1 cellular context compared by ENCODE assay signal in genomic region chr16:77807-78443, GRCh38.
TF ChIP-seq lines count a peak whose summit lies in the region.

Gene MPG, plus strand, starts transcription at chr16:78225. Its CDS starts 85 bp downstream, at chr16:78310.

TF ChIP-seq in K562, 482 proteins besides CTCF, POLR2A, EP300 and RAD21 (continued from another document and continues in another):
- TF ChIP-seq FOXJ3 (CRISPR knock-in tag; IDR thresholded peaks at IDR 0.05) = no peak
- TF ChIP-seq ZNF197 (CRISPR knock-in tag; IDR thresholded peaks at IDR 0.05; ENCODE audit: low read depth) = no peak
- no peak; the same call in 1 of the 2 replicates for TF ChIP-seq ETV5 (CRISPR knock-in tag; IDR thresholded peaks at IDR 0.05; ENCODE audit: low read depth)
- no peak for TF ChIP-seq MCM5 (IDR thresholded peaks at IDR 0.05; ENCODE audit: low read depth)
- no peak for TF ChIP-seq THRB (CRISPR knock-in tag; conservative IDR thresholded peaks at IDR 0.05)
- TF ChIP-seq ARHGAP35 (IDR thresholded peaks at IDR 0.05; ENCODE audit: partially characterized antibody) = no peak
- TF ChIP-seq NCOR1 (IDR thresholded peaks at IDR 0.05) = no peak
- TF ChIP-seq ATF2 (CRISPR knock-in tag; IDR thresholded peaks at IDR 0.05) = no peak
- no peak for TF ChIP-seq C11orf30 (IDR thresholded peaks at IDR 0.05; ENCODE audit: low read depth)
- no peak for TF ChIP-seq TGIF2 (CRISPR knock-in tag; IDR thresholded peaks at IDR 0.05)
- no peak for TF ChIP-seq FOXA3 (CRISPR knock-in tag; conservative IDR thresholded peaks at IDR 0.05 in 1 of 2, IDR thresholded peaks at IDR 0.05 in 1 of 2)
- TF ChIP-seq CHD2 (IDR thresholded peaks at IDR 0.05; ENCODE audit: low read depth, low read length) = no peak
- no peak for TF ChIP-seq RBM22 (IDR thresholded peaks at IDR 0.05; ENCODE audit: low read depth, low read length, poor library complexity, severe bottlenecking)
- TF ChIP-seq PBX2 (CRISPR knock-in tag; IDR thresholded peaks at IDR 0.05; ENCODE audit: low read depth) = no peak
- TF ChIP-seq PBX2 (tag; conservative IDR thresholded peaks at IDR 0.05; ENCODE audit: low read depth) = no peak
- no peak for TF ChIP-seq BHLHE40 (IDR thresholded peaks at IDR 0.05; ENCODE audit: low read length)
- TF ChIP-seq YBX1 (IDR thresholded peaks at IDR 0.05) = no peak
- no peak for TF ChIP-seq ZNF696 (CRISPR knock-in tag; conservative IDR thresholded peaks at IDR 0.05)
- no peak for TF ChIP-seq ARID3A (IDR thresholded peaks at IDR 0.05; ENCODE audit: borderline replicate concordance, low read depth, low read length)
- no peak for TF ChIP-seq ZMIZ1 (IDR thresholded peaks at IDR 0.05; ENCODE audit: low read depth in 2 of 2, low read length in 2 of 2)
- TF ChIP-seq STAT6 (CRISPR knock-in tag; IDR thresholded peaks at IDR 0.05) = no peak
- no peak for TF ChIP-seq TCF3 (CRISPR knock-in tag; IDR thresholded peaks at IDR 0.05)
- TF ChIP-seq CGGBP1 (CRISPR knock-in tag; IDR thresholded peaks at IDR 0.05) = no peak
- no peak for TF ChIP-seq ZNF707 (CRISPR knock-in tag; conservative IDR thresholded peaks at IDR 0.05)
- TF ChIP-seq MBD1 (CRISPR knock-in tag; IDR thresholded peaks at IDR 0.05) = no peak
- TF ChIP-seq ZNF780A (CRISPR knock-in tag; IDR thresholded peaks at IDR 0.05) = no peak
- TF ChIP-seq VEZF1 (CRISPR knock-in tag; IDR thresholded peaks at IDR 0.05) = peak; percentile 98
- no peak for TF ChIP-seq ZC3H8 (IDR thresholded peaks at IDR 0.05)
- TF ChIP-seq SLC30A9 (CRISPR knock-in tag; IDR thresholded peaks at IDR 0.05) = no peak
- TF ChIP-seq CBFA2T3 (IDR thresholded peaks at IDR 0.05) = no peak
- TF ChIP-seq MTA2 (IDR thresholded peaks at IDR 0.05; ENCODE audit: low read depth) = no peak
- no peak for TF ChIP-seq EZH2 (IDR thresholded peaks at IDR 0.05; ENCODE audit: borderline replicate concordance, low read depth, low read length)
- TF ChIP-seq TOE1 (IDR thresholded peaks at IDR 0.05; ENCODE audit: borderline replicate concordance) = no peak
- no peak for TF ChIP-seq TOE1 (CRISPR knock-in tag; IDR thresholded peaks at IDR 0.05; ENCODE audit: borderline replicate concordance, low read depth)
- TF ChIP-seq ZNF551 (CRISPR knock-in tag; IDR thresholded peaks at IDR 0.05) = no peak
- no peak for TF ChIP-seq HDAC8 (tag; IDR thresholded peaks at IDR 0.05)
- TF ChIP-seq ZNF175 (CRISPR knock-in tag; IDR thresholded peaks at IDR 0.05; ENCODE audit: low read depth) = no peak
- TF ChIP-seq GABPA (tag; conservative IDR thresholded peaks at IDR 0.05; ENCODE audit: low read depth) = peak; percentile 66
- TF ChIP-seq HDAC6 (IDR thresholded peaks at IDR 0.05; ENCODE audit: low read depth, low read length) = no peak
- no peak for TF ChIP-seq HSF4 (CRISPR knock-in tag; IDR thresholded peaks at IDR 0.05; ENCODE audit: borderline replicate concordance)
- no peak for TF ChIP-seq HNRNPUL1 (IDR thresholded peaks at IDR 0.05; ENCODE audit: low read length)
- TF ChIP-seq HNRNPL (IDR thresholded peaks at IDR 0.05; ENCODE audit: low read depth, low read length) = no peak
- no peak for TF ChIP-seq ZNF408 (CRISPR knock-in tag; IDR thresholded peaks at IDR 0.05; ENCODE audit: low read depth)
- TF ChIP-seq MYC (IDR thresholded peaks at IDR 0.05; ENCODE audit: low read depth, low read length) = peak; percentile 96
- no peak for TF ChIP-seq MYC (CRISPR knock-in tag; IDR thresholded peaks at IDR 0.05; ENCODE audit: borderline replicate concordance, low read depth)
- TF ChIP-seq ZNF398 (CRISPR knock-in tag; IDR thresholded peaks at IDR 0.05) = no peak
- TF ChIP-seq SETDB1 (IDR thresholded peaks at IDR 0.05; ENCODE audit: low read length) = no peak
- no peak for TF ChIP-seq ATF4 (CRISPR knock-in tag; IDR thresholded peaks at IDR 0.05)
